Comparison of ENCODE assay signal across 19 cellular contexts in genomic region chr11:66004186-66004585, GRCh38. TPM values are rescaled to one million over a fixed set of nuclear protein-coding genes. Genes with fewer than 3 reads are reported as not detected.
DNase-seq lines count a peak whose midpoint lies in the region; ATAC-seq and TF ChIP-seq lines count a peak whose summit lies in the region.
"Had no signal": no experiment of that assay in that cellular context is flagged by ENCODE, and none has a peak within 500 bp of the region (broad histone marks: within the 10 kb centered on the region; RNA-seq: fewer than 3 reads in every experiment).

No MANE protein-coding gene starts in this region.

- no peaks in the 10 kb centered on the region for H3K9me3 Mint-ChIP-seq in activated T-cell treated with anti-CD3 and anti-CD28 coated beads, Interleukin-2, amount 50 U/mL, for 72 hours
- H3K9me3 Mint-ChIP-seq in brain = peaks cover 0 to 3% (median 0%) of the 10 kb centered on the region in 5 experiments

- H3K27me3 ChIP-seq in skeletal muscle tissue (ENCODE audit: control insufficient read depth in 3 of 3, insufficient read depth in 3 of 3, low read length in 3 of 3) = no peaks in the 10 kb centered on the region
- H3K27me3 ChIP-seq: cardiac muscle cell had no signal

- H3K9me2 ChIP-seq in OCI-LY7 (ENCODE audit: insufficient read depth, low read length) = no peaks in the 10 kb centered on the region

- peaks cover 3 to 16% of the 10 kb centered on the region in 2 donors for H3K36me3 Mint-ChIP-seq in activated T-cell treated with anti-CD3 and anti-CD28 coated beads, Interleukin-2, amount 50 U/mL, for 72 hours (ENCODE audit: insufficient read depth in 2 of 2)
- peaks cover 28% of the 10 kb centered on the region for H3K36me3 Mint-ChIP-seq in brain

- H3K27ac Mint-ChIP-seq in activated T-cell treated with anti-CD3 and anti-CD28 coated beads, Interleukin-2, amount 50 U/mL, for 72 hours = no peak overlapping the region
- H3K27ac Mint-ChIP-seq in brain = peak overlapping the region in 2 of 5 experiments; percentile 8 to 59

- peaks cover 33% of the 10 kb centered on the region for H3K4me1 ChIP-seq in OCI-LY7 (ENCODE audit: insufficient read depth, low read length, poor library complexity, severe bottlenecking)
- peaks cover 33 to 59% (median 51%) of the 10 kb centered on the region in 3 donors for H3K4me1 ChIP-seq in skeletal muscle tissue (ENCODE audit: control insufficient read depth in 3 of 3, insufficient read depth in 3 of 3, low read length in 3 of 3)

- BruUV-seq in OCI-LY7 (replicated peaks; lab: Mats Ljungman, UMichigan) = no TSS peak

- H3K9me3 ChIP-seq in OCI-LY7 (ENCODE audit: low read length) (no peaks in the 10 kb centered on the region), skeletal muscle tissue (ENCODE audit: control insufficient read depth in 3 of 3, low read length in 3 of 3) (no peaks in the 10 kb centered on the region)

- no peak for TF ChIP-seq CTCF in OCI-LY7 (conservative IDR thresholded peaks at IDR 0.05; ENCODE audit: low read length)
- no peak for TF ChIP-seq CTCF in brain (conservative IDR thresholded peaks at IDR 0.05)

- H3K9ac ChIP-seq in skeletal muscle tissue (ENCODE audit: low read depth in 1 of 3, low read length in 3 of 3) = peak overlapping the region in 2 of 3 donors; percentile 58 to 60

- peaks cover 46% of the 10 kb centered on the region for H3K36me3 ChIP-seq in OCI-LY7 (ENCODE audit: insufficient read depth, low read length)
- peaks cover 26 to 43% (median 27%) of the 10 kb centered on the region in 3 donors for H3K36me3 ChIP-seq in skeletal muscle tissue (ENCODE audit: control insufficient read depth in 3 of 3, insufficient read depth in 3 of 3, low read length in 3 of 3)

- intact Hi-C loops in OCI-LY7 (cut with micrococcal nuclease; ENCODE audit: unreplicated experiment) (loop anchor here (5.0 kb wide), 5 partner anchors 48 to 292 kb away; partner anchors contain the start of genes CCDC85B, KAT5, RAB1B and SF3B2), left colon (cut with DNase I, micrococcal nuclease) (no loop called here)

- peak overlapping the region; percentile 50 for H3K27ac ChIP-seq in OCI-LY7 (ENCODE audit: low read depth, low read length, poor library complexity, severe bottlenecking)
- peak overlapping the region; percentile 18 for H3K27ac ChIP-seq in skeletal muscle tissue (ENCODE audit: low read depth, low read length)
- H3K27ac ChIP-seq: cardiac muscle cell, HL-60 had no signal

- ATAC-seq in activated T-cell treated with anti-CD3 and anti-CD28 coated beads, Interleukin-2, amount 50 U/mL, for 72 hours (replicated peaks in 1 of 2) = no peak
- ATAC-seq in left colon = no peak
- ATAC-seq: PC-3 had no signal

- peak overlapping the region; percentile 70 for H3K4me2 ChIP-seq in OCI-LY7 (ENCODE audit: low read length)

- peaks cover 47% of the 10 kb centered on the region for H3K79me2 ChIP-seq in OCI-LY7 (ENCODE audit: insufficient read depth, low read depth, low read length)

- no peaks in the 10 kb centered on the region for H4K20me1 ChIP-seq in OCI-LY7 (ENCODE audit: insufficient read depth, low read length)

- H3K4me3 ChIP-seq in OCI-LY7 (ENCODE audit: low read depth, low read length, poor library complexity, severe bottlenecking) (peak overlapping the region; percentile 29), skeletal muscle tissue (ENCODE audit: low read length in 3 of 3) (peak overlapping the region in 1 of 3 donors; percentile 29)

- H3K27me3 Mint-ChIP-seq in activated T-cell treated with anti-CD3 and anti-CD28 coated beads, Interleukin-2, amount 50 U/mL, for 72 hours (ENCODE audit: low read depth) = no peaks in the 10 kb centered on the region
- peaks cover 21% of the 10 kb centered on the region for H3K27me3 Mint-ChIP-seq in brain

- H3K4me3 Mint-ChIP-seq in activated T-cell treated with anti-CD3 and anti-CD28 coated beads, Interleukin-2, amount 50 U/mL, for 72 hours = peak overlapping the region; percentile 44 to 60
- H3K4me3 Mint-ChIP-seq in brain = peak overlapping the region; percentile 65 to 100 (median 69)

- H3K4me1 Mint-ChIP-seq in activated T-cell treated with anti-CD3 and anti-CD28 coated beads, Interleukin-2, amount 50 U/mL, for 72 hours (ENCODE audit: low read depth) = peaks cover 33% of the 10 kb centered on the region
- H3K4me1 Mint-ChIP-seq in brain = peaks cover 43% of the 10 kb centered on the region

- H2AFZ ChIP-seq in OCI-LY7 (ENCODE audit: low read length) = no peak overlapping the region

- POLR2A ChIA-PET in OCI-LY7 (lab: Charles Lee) = no interaction called here

- CTCF ChIA-PET in OCI-LY7 (lab: Charles Lee; ENCODE audit: unreplicated experiment) = no interaction called here

- DNase-seq in activated T-cell treated with anti-CD3 and anti-CD28 coated beads, Interleukin-2, amount 50 U/mL, for 72 hours = no peak
- no peak for DNase-seq in activated T-cell treated with anti-CD3 and anti-CD28 coated beads for 4 hours
- DNase-seq in OCI-LY7 (ENCODE audit: low spot score) = peak; percentile 61
- DNase-seq in DMS153 treated with DMSO at 0.1 percent for 48 hours (lab: John Stamatoyannopoulos, UW; ENCODE audit: unreplicated experiment) = no peak
- DNase-seq in kidney glomerular epithelial cell (lab: John Stamatoyannopoulos, UW) = no peak
- no peak for DNase-seq in left colon
- DNase-seq: DMS153, foreskin fibroblast, HCEC 1CT, NCI-H1694 treated with DMSO at 0.1 percent for 48 hours, NCI-H524, PC-3, small intestine had no signal

RNA-seq across cellular contexts. Expression of gene BANF1, which starts 1.9 kb away (rescaled TPM):
- total RNA-seq in activated T-cell treated with anti-CD3 and anti-CD28 coated beads, Interleukin-2, amount 50 U/mL, for 72 hours = 100 to 1,000 TPM; 166 to 174 TPM
- total RNA-seq in OCI-LY7 (2014; rRNA removed; shearing (Covaris generic)) = 70.6 and 82.2 TPM in 2 replicates
- 317 and 327 TPM in 2 replicates for total RNA-seq in OCI-LY7 (2022)
- 404 TPM for polyA plus RNA-seq in brain (ENCODE audit: insufficient read depth, low read depth, low replicate concordance)
- total RNA-seq in skeletal muscle tissue = 26.6 TPM
- 100 to 1,000 TPM; 103 to 111 TPM for total RNA-seq in left colon

RNA-seq across cellular contexts. Expression of gene EIF1AD, which starts 2.2 kb away (rescaled TPM):
- 10 to 100 TPM; 39.1 to 40.8 TPM for total RNA-seq in activated T-cell treated with anti-CD3 and anti-CD28 coated beads, Interleukin-2, amount 50 U/mL, for 72 hours
- 51.1 and 65.9 TPM in 2 replicates for total RNA-seq in OCI-LY7 (2014; rRNA removed; shearing (Covaris generic))
- total RNA-seq in OCI-LY7 (2022) = 55.5 and 63.2 TPM in 2 replicates
- 27.4 TPM for polyA plus RNA-seq in brain (ENCODE audit: insufficient read depth, low read depth, low replicate concordance)
- total RNA-seq in skeletal muscle tissue = 20.9 TPM
- total RNA-seq in left colon = 10 to 100 TPM; 21.6 to 31.3 TPM

RNA-seq across cellular contexts. Expression of gene CST6, which starts 7.6 kb away (rescaled TPM):
- under 1 TPM; 0.34 to 0.79 TPM for total RNA-seq in activated T-cell treated with anti-CD3 and anti-CD28 coated beads, Interleukin-2, amount 50 U/mL, for 72 hours
- total RNA-seq in OCI-LY7 (2014; rRNA removed; shearing (Covaris generic)) = not detected in 2 replicates
- total RNA-seq in OCI-LY7 (2022) (not detected in 2 replicates), skeletal muscle tissue (not detected), left colon (not detected)
- polyA plus RNA-seq in brain (ENCODE audit: insufficient read depth, low read depth, low replicate concordance) = not detected
- total RNA-seq: cardiac muscle cell, subcutaneous adipose tissue had no signal
- polyA plus RNA-seq: cardiac muscle cell, small intestine had no signal

RNA-seq across cellular contexts. Expression of gene CATSPER1, which starts 22.1 kb away (rescaled TPM):
- total RNA-seq in activated T-cell treated with anti-CD3 and anti-CD28 coated beads, Interleukin-2, amount 50 U/mL, for 72 hours = under 1 TPM in 1 of 2 donors, not detected in 1; 0.49 TPM
- not detected in 2 replicates for total RNA-seq in OCI-LY7 (2014; rRNA removed; shearing (Covaris generic))
- total RNA-seq in OCI-LY7 (2022) (not detected in 2 replicates), skeletal muscle tissue (not detected), left colon (under 1 TPM in 1 of 2 donors, not detected in 1; 0.39 TPM)
- not detected for polyA plus RNA-seq in brain (ENCODE audit: insufficient read depth, low read depth, low replicate concordance)
- total RNA-seq: cardiac muscle cell, lung microvascular endothelial cell had no signal
- polyA plus RNA-seq: cardiac muscle cell had no signal

RNA-seq across cellular contexts. Expression of gene SART1, which starts 42.7 kb away (rescaled TPM):
- 10 to 100 TPM; 63.2 to 75.9 TPM for total RNA-seq in activated T-cell treated with anti-CD3 and anti-CD28 coated beads, Interleukin-2, amount 50 U/mL, for 72 hours
- 50.4 and 93.8 TPM in 2 replicates for total RNA-seq in OCI-LY7 (2014; rRNA removed; shearing (Covaris generic))
- total RNA-seq in OCI-LY7 (2022) (55.5 and 57.8 TPM in 2 replicates), skeletal muscle tissue (45.9 TPM), left colon (10 to 100 TPM; 41.1 to 46.4 TPM)
- 85.7 TPM for polyA plus RNA-seq in brain (ENCODE audit: insufficient read depth, low read depth, low replicate concordance)
